Comparison of ENCODE assay signal across 23 cellular contexts in genomic region chr22:23117890-23118646, GRCh38. TPM values are rescaled to one million over a fixed set of nuclear protein-coding genes. Genes with fewer than 3 reads are reported as not detected.
A peak's percentile ranks its signal among the peaks of the same experiment; 100 is the strongest.
DNase-seq lines count a peak whose midpoint lies in the region; ATAC-seq, FAIRE-seq and TF ChIP-seq lines count a peak whose summit lies in the region.
"Had no signal": no experiment of that assay in that cellular context is flagged by ENCODE, and none has a peak within 500 bp of the region (broad histone marks: within the 10 kb centered on the region; RNA-seq: fewer than 3 reads in every experiment).

No MANE protein-coding gene starts in this region.

- H3K4me3 ChIP-seq in BE2C (ENCODE audit: low read depth, low read length) = no peak overlapping the region
- no peak overlapping the region for H3K4me3 ChIP-seq in mesenchymal stem cell (ENCODE audit: insufficient read depth in 1 of 2, low read depth in 1 of 2, low read length in 2 of 2)
- H3K4me3 ChIP-seq: adrenal gland, gastroesophageal sphincter, GM23248, hepatocyte, neural progenitor cell, tibial artery had no signal

- in situ Hi-C loops in G401 (cut with HindIII; ENCODE audit: low sequenced_read_pairs) = no loop called here

- H3K18ac ChIP-seq in mesenchymal stem cell (ENCODE audit: low read depth in 1 of 2, low read length in 2 of 2) = no peak overlapping the region

- TF ChIP-seq POLR2A in GM12892 (IDR thresholded peaks at IDR 0.05; ENCODE audit: low read depth, low read length) = no peak

- no peak overlapping the region for H3K4ac ChIP-seq in mesenchymal stem cell (ENCODE audit: low read depth in 1 of 2, low read length in 2 of 2)

- H2BK12ac ChIP-seq in mesenchymal stem cell (ENCODE audit: low read length in 2 of 2) = no peak overlapping the region

- H3K4me2 ChIP-seq in mesenchymal stem cell (ENCODE audit: low read length, poor library complexity, severe bottlenecking) = no peak overlapping the region
- H3K4me2 ChIP-seq: hepatocyte, neural progenitor cell had no signal

- H3K4me1 ChIP-seq in BE2C (peaks cover 7% of the 10 kb centered on the region), mesenchymal stem cell (ENCODE audit: control insufficient read depth, insufficient read depth, low read depth, low read length) (peaks cover 3% of the 10 kb centered on the region)
- H3K4me1 ChIP-seq: adrenal gland, Caco-2, neural progenitor cell, tibial artery had no signal

- peak; percentile 35 for DNase-seq in BE2C
- DNase-seq in G401 (ENCODE audit: low spot score) = peak; percentile 47
- DNase-seq in amniotic epithelial cell (ENCODE audit: low read depth) = peak; percentile 13
- DNase-seq in stimulated activated naive CD8-positive, alpha-beta T cell treated with anti-CD3 and anti-CD28 coated beads, Interleukin-15, Interleukin-2, amounts not matched to agents 100 U/mL and 50 U/mL, for 24 hours = no peak
- no peak for DNase-seq in GM12892 (ENCODE audit: insufficient read length)
- no peak for DNase-seq in mesenchymal stem cell
- DNase-seq: activated B cell treated with CpG ODN at 0.5 μM for 24 hours, adrenal gland, Caco-2, DND-41, GM23248, left colon, NCI-H187, T-cell, tibial artery had no signal

- H2BK15ac ChIP-seq in mesenchymal stem cell (ENCODE audit: low read depth, poor library complexity, severe bottlenecking) = no peak overlapping the region

- H3K9ac ChIP-seq in mesenchymal stem cell (ENCODE audit: low read length) = no peak overlapping the region
- H3K9ac ChIP-seq: GM23248, neural progenitor cell had no signal

- no peak overlapping the region for H3K14ac ChIP-seq in mesenchymal stem cell (ENCODE audit: low read length in 2 of 2)

- FAIRE-seq in GM12892 (lab: Jason Lieb, UNC) = no peak
- FAIRE-seq: RCC 7860 had no signal

- peak overlapping the region; percentile 96 for H3K27ac ChIP-seq in layer of hippocampus (ENCODE audit: low read depth, low read length)
- H3K27ac ChIP-seq in mesenchymal stem cell (ENCODE audit: low read length, poor library complexity, severe bottlenecking) = no peak overlapping the region
- H3K27ac ChIP-seq: adrenal gland, gastroesophageal sphincter, GM23248, hepatocyte, neural progenitor cell, tibial artery had no signal

- H3K9me3 ChIP-seq in BE2C (no peaks in the 10 kb centered on the region), mesenchymal stem cell (ENCODE audit: control insufficient read depth, low read length) (no peaks in the 10 kb centered on the region)
- H3K9me3 ChIP-seq: adrenal gland, Caco-2, gastroesophageal sphincter, tibial artery had no signal

- no peak for ATAC-seq in stimulated activated naive CD8-positive, alpha-beta T cell treated with anti-CD3 and anti-CD28 coated beads, Interleukin-15, Interleukin-2, amounts not matched to agents 100 U/mL and 50 U/mL, for 24 hours
- ATAC-seq: gastroesophageal sphincter, left colon, sciatic nerve, T-cell had no signal

- H3K79me1 ChIP-seq in mesenchymal stem cell (replicated peaks; ENCODE audit: low read length, poor library complexity, severe bottlenecking) = no peaks in the 10 kb centered on the region

- no peak overlapping the region for H4K8ac ChIP-seq in mesenchymal stem cell (ENCODE audit: low read length)

- H2AK5ac ChIP-seq in mesenchymal stem cell (ENCODE audit: low read length, severe bottlenecking) = no peak overlapping the region

- no peak overlapping the region for H4K91ac ChIP-seq in mesenchymal stem cell (ENCODE audit: low read length)

- no peak for TF ChIP-seq CTCF in BE2C (IDR thresholded peaks at IDR 0.05; ENCODE audit: low read depth, low read length)

- no peaks in the 10 kb centered on the region for H3K27me3 ChIP-seq in BE2C
- no peaks in the 10 kb centered on the region for H3K27me3 ChIP-seq in layer of hippocampus (ENCODE audit: control insufficient read depth, insufficient read depth, low read length)
- H3K27me3 ChIP-seq in mesenchymal stem cell (ENCODE audit: control insufficient read depth in 1 of 2, insufficient read depth in 1 of 2, low read length in 2 of 2) = peaks cover 4 to 12% of the 10 kb centered on the region in 2 experiments
- H3K27me3 ChIP-seq: adrenal gland, gastroesophageal sphincter, hepatocyte, neural progenitor cell, tibial artery had no signal

- H3K36me3 ChIP-seq in BE2C = no peaks in the 10 kb centered on the region
- H3K36me3 ChIP-seq in mesenchymal stem cell (ENCODE audit: control insufficient read depth in 1 of 2, insufficient read depth in 2 of 2, low read depth in 1 of 2, low read length in 2 of 2) = no peaks in the 10 kb centered on the region
- H3K36me3 ChIP-seq: adrenal gland, neural progenitor cell had no signal

- no peak overlapping the region for H2AFZ ChIP-seq in mesenchymal stem cell (ENCODE audit: low read depth, low read length)
- H2AFZ ChIP-seq: GM23248, hepatocyte, neural progenitor cell had no signal

- 77% methylated on average over 14 of the region's 15 CpGs for WGBS in mesenchymal stem cell

- no peak overlapping the region for H2BK120ac ChIP-seq in mesenchymal stem cell (ENCODE audit: low read depth, low read length)

- no peak overlapping the region for H2BK5ac ChIP-seq in mesenchymal stem cell (ENCODE audit: low read depth, low read length, poor library complexity, severe bottlenecking)

- H3K23ac ChIP-seq in mesenchymal stem cell (ENCODE audit: low read length in 2 of 2) = no peak overlapping the region

RNA-seq across cellular contexts. Expression of gene RSPH14, which starts 23.7 kb away (rescaled TPM):
- polyA plus RNA-seq in BE2C (2012; ENCODE audit: insufficient read depth, insufficient read length, low read depth) = not detected
- 1.7 TPM in 1 of 2 replicates, not detected in the other for total RNA-seq in G401 (2014; rRNA removed; shearing (Covaris generic))
- polyA plus RNA-seq in GM12892 (2012; ENCODE audit: missing spikeins) = not detected
- not detected for polyA plus RNA-seq in mesenchymal stem cell (2013, experiment 1 of 2)
- 0.04 TPM for polyA plus RNA-seq in mesenchymal stem cell (2013, experiment 2 of 2)
- total RNA-seq: activated B cell treated with CpG ODN at 0.5 μM for 24 hours, B cell, GM23248, hepatocyte had no signal
- polyA plus RNA-seq: GM23248 had no signal

RNA-seq across cellular contexts. Expression of gene RAB36, which starts 27.2 kb away (rescaled TPM):
- polyA plus RNA-seq in BE2C (2012; ENCODE audit: insufficient read depth, insufficient read length, low read depth) = 2.8 TPM
- 1.5 and 3.3 TPM in 2 replicates for total RNA-seq in G401 (2014; rRNA removed; shearing (Covaris generic))
- polyA plus RNA-seq in GM12892 (2012; ENCODE audit: missing spikeins) = not detected
- 1.7 TPM for polyA plus RNA-seq in mesenchymal stem cell (2013, experiment 1 of 2)
- 1.9 TPM for polyA plus RNA-seq in mesenchymal stem cell (2013, experiment 2 of 2)
- total RNA-seq: activated naive CD4-positive, alpha-beta T cell treated with anti-CD3 and anti-CD28 coated beads for 36 hours had no signal

RNA-seq across cellular contexts. Expression of gene GNAZ, which starts 47.7 kb away (rescaled TPM):
- polyA plus RNA-seq in BE2C (2012; ENCODE audit: insufficient read depth, insufficient read length, low read depth) = 23.0 TPM
- 13.0 and 17.2 TPM in 2 replicates for total RNA-seq in G401 (2014; rRNA removed; shearing (Covaris generic))
- 0.06 TPM for polyA plus RNA-seq in GM12892 (2012; ENCODE audit: missing spikeins)
- polyA plus RNA-seq in mesenchymal stem cell (2013, experiment 1 of 2) = 0.06 TPM
- polyA plus RNA-seq in mesenchymal stem cell (2013, experiment 2 of 2) = 0.01 TPM

Comparison
In these comparisons a context has a peak if more than half of its experiments do, and no peak if none do; other contexts are left out.
1. DNase-seq: peak in BE2C (single experiment), G401 (single experiment) and amniotic epithelial cell (single experiment); none in stimulated activated naive CD8-positive, alpha-beta T cell treated with anti-CD3 and anti-CD28 coated beads, Interleukin-15, Interleukin-2, amounts not matched to agents 100 U/mL and 50 U/mL, for 24 hours (single experiment), GM12892 (single experiment) and mesenchymal stem cell (single experiment).